1 cellular context compared by ENCODE assay signal in the genomic region with DNA sequence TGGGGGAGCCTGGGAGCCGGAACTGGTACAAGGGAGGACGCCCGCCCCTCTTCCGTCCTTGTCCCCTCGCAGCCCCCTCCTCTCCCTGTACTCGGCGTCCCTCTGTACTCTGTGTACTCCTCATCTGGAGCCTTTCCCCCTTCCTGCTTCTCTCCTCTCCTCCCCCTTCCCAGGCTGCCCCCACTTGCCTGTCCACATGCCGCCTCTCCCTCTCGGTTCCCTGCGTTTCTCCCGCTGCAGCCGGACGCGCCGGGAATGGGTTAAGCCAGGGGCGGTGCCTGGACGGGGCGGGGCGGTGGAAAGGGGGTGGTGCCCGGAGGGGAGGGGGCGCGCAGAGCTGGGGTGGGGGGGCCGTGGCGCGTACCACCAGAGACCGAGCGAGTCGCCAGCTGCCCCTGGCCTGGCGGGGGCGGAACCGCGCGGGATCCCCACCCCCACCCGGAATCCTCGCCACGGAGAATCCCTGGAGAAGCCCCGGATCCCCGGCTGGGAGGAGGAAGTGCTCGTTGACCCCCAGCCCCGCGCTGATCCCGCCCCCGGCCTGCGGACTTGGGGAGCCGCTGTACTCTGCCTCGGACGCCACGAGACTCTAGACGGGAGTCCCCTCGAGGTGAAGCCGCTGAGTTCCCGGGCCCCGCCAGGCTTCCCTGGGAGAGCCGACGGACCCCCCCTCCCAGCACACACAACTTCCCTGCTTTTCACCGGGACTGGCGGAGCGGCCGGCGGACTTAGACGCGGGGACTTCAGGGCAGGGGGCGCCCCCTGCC.
TF ChIP-seq lines count a peak whose summit lies in the region.

No MANE protein-coding gene starts in this region.

TF ChIP-seq in HepG2, 621 proteins besides CTCF, POLR2A, EP300 and RAD21 (continued from another document and continues in another):
- TF ChIP-seq, protein P1, sequence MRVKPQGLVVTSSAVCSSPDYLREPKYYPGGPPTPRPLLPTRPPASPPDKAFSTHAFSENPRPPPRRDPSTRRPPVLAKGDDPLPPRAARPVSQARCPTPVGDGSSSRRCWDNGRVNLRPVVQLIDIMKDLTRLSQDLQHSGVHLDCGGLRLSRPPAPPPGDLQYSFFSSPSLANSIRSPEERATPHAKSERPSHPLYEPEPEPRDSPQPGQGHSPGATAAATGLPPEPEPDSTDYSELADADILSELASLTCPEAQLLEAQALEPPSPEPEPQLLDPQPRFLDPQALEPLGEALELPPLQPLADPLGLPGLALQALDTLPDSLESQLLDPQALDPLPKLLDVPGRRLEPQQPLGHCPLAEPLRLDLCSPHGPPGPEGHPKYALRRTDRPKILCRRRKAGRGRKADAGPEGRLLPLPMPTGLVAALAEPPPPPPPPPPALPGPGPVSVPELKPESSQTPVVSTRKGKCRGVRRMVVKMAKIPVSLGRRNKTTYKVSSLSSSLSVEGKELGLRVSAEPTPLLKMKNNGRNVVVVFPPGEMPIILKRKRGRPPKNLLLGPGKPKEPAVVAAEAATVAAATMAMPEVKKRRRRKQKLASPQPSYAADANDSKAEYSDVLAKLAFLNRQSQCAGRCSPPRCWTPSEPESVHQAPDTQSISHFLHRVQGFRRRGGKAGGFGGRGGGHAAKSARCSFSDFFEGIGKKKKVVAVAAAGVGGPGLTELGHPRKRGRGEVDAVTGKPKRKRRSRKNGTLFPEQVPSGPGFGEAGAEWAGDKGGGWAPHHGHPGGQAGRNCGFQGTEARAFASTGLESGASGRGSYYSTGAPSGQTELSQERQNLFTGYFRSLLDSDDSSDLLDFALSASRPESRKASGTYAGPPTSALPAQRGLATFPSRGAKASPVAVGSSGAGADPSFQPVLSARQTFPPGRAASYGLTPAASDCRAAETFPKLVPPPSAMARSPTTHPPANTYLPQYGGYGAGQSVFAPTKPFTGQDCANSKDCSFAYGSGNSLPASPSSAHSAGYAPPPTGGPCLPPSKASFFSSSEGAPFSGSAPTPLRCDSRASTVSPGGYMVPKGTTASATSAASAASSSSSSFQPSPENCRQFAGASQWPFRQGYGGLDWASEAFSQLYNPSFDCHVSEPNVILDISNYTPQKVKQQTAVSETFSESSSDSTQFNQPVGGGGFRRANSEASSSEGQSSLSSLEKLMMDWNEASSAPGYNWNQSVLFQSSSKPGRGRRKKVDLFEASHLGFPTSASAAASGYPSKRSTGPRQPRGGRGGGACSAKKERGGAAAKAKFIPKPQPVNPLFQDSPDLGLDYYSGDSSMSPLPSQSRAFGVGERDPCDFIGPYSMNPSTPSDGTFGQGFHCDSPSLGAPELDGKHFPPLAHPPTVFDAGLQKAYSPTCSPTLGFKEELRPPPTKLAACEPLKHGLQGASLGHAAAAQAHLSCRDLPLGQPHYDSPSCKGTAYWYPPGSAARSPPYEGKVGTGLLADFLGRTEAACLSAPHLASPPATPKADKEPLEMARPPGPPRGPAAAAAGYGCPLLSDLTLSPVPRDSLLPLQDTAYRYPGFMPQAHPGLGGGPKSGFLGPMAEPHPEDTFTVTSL (CRISPR knock-in tag; IDR thresholded peaks at IDR 0.05; ENCODE audit: borderline replicate concordance) = no peak
- TF ChIP-seq KLF16 (CRISPR knock-in tag; IDR thresholded peaks at IDR 0.05) (no peak), ZBTB7A (CRISPR knock-in tag; IDR thresholded peaks at IDR 0.05) (peak; percentile 81), CENPT (CRISPR knock-in tag; IDR thresholded peaks at IDR 0.05; ENCODE audit: low read depth) (no peak), PRPF4 (IDR thresholded peaks at IDR 0.05; ENCODE audit: low read depth, low read length, poor library complexity, severe bottlenecking) (no peak), ZNF160 (CRISPR knock-in tag; IDR thresholded peaks at IDR 0.05) (no peak; the same call in 1 of the 2 replicates), ZNF569 (CRISPR knock-in tag; IDR thresholded peaks at IDR 0.05; ENCODE audit: borderline replicate concordance) (no peak), DMAP1 (CRISPR knock-in tag; IDR thresholded peaks at IDR 0.05) (no peak), SP5 (CRISPR knock-in tag; IDR thresholded peaks at IDR 0.05; ENCODE audit: borderline replicate concordance, low read depth) (peak; percentile 77), MTF1 (CRISPR knock-in tag; IDR thresholded peaks at IDR 0.05) (no peak), NCOA1 (CRISPR knock-in tag; IDR thresholded peaks at IDR 0.05) (no peak), NRL (CRISPR knock-in tag; IDR thresholded peaks at IDR 0.05; ENCODE audit: borderline replicate concordance) (no peak)
- TF ChIP-seq, protein P2, sequence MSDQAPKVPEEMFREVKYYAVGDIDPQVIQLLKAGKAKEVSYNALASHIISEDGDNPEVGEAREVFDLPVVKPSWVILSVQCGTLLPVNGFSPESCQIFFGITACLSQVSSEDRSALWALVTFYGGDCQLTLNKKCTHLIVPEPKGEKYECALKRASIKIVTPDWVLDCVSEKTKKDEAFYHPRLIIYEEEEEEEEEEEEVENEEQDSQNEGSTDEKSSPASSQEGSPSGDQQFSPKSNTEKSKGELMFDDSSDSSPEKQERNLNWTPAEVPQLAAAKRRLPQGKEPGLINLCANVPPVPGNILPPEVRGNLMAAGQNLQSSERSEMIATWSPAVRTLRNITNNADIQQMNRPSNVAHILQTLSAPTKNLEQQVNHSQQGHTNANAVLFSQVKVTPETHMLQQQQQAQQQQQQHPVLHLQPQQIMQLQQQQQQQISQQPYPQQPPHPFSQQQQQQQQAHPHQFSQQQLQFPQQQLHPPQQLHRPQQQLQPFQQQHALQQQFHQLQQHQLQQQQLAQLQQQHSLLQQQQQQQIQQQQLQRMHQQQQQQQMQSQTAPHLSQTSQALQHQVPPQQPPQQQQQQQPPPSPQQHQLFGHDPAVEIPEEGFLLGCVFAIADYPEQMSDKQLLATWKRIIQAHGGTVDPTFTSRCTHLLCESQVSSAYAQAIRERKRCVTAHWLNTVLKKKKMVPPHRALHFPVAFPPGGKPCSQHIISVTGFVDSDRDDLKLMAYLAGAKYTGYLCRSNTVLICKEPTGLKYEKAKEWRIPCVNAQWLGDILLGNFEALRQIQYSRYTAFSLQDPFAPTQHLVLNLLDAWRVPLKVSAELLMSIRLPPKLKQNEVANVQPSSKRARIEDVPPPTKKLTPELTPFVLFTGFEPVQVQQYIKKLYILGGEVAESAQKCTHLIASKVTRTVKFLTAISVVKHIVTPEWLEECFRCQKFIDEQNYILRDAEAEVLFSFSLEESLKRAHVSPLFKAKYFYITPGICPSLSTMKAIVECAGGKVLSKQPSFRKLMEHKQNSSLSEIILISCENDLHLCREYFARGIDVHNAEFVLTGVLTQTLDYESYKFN (CRISPR knock-in tag; conservative IDR thresholded peaks at IDR 0.05) = no peak
- TF ChIP-seq, protein P3, sequence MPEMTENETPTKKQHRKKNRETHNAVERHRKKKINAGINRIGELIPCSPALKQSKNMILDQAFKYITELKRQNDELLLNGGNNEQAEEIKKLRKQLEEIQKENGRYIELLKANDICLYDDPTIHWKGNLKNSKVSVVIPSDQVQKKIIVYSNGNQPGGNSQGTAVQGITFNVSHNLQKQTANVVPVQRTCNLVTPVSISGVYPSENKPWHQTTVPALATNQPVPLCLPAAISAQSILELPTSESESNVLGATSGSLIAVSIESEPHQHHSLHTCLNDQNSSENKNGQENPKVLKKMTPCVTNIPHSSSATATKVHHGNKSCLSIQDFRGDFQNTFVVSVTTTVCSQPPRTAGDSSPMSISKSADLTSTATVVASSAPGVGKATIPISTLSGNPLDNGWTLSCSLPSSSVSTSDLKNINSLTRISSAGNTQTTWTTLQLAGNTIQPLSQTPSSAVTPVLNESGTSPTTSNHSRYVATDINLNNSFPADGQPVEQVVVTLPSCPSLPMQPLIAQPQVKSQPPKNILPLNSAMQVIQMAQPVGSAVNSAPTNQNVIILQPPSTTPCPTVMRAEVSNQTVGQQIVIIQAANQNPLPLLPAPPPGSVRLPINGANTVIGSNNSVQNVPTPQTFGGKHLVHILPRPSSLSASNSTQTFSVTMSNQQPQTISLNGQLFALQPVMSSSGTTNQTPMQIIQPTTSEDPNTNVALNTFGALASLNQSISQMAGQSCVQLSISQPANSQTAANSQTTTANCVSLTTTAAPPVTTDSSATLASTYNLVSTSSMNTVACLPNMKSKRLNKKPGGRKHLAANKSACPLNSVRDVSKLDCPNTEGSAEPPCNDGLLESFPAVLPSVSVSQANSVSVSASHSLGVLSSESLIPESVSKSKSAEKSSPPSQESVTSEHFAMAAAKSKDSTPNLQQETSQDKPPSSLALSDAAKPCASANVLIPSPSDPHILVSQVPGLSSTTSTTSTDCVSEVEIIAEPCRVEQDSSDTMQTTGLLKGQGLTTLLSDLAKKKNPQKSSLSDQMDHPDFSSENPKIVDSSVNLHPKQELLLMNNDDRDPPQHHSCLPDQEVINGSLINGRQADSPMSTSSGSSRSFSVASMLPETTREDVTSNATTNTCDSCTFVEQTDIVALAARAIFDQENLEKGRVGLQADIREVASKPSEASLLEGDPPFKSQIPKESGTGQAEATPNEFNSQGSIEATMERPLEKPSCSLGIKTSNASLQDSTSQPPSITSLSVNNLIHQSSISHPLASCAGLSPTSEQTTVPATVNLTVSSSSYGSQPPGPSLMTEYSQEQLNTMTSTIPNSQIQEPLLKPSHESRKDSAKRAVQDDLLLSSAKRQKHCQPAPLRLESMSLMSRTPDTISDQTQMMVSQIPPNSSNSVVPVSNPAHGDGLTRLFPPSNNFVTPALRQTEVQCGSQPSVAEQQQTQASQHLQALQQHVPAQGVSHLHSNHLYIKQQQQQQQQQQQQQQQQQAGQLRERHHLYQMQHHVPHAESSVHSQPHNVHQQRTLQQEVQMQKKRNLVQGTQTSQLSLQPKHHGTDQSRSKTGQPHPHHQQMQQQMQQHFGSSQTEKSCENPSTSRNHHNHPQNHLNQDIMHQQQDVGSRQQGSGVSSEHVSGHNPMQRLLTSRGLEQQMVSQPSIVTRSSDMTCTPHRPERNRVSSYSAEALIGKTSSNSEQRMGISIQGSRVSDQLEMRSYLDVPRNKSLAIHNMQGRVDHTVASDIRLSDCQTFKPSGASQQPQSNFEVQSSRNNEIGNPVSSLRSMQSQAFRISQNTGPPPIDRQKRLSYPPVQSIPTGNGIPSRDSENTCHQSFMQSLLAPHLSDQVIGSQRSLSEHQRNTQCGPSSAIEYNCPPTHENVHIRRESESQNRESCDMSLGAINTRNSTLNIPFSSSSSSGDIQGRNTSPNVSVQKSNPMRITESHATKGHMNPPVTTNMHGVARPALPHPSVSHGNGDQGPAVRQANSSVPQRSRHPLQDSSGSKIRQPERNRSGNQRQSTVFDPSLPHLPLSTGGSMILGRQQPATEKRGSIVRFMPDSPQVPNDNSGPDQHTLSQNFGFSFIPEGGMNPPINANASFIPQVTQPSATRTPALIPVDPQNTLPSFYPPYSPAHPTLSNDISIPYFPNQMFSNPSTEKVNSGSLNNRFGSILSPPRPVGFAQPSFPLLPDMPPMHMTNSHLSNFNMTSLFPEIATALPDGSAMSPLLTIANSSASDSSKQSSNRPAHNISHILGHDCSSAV (CRISPR knock-in tag; IDR thresholded peaks at IDR 0.05; ENCODE audit: borderline replicate concordance) = no peak
- TF ChIP-seq, protein P4, sequence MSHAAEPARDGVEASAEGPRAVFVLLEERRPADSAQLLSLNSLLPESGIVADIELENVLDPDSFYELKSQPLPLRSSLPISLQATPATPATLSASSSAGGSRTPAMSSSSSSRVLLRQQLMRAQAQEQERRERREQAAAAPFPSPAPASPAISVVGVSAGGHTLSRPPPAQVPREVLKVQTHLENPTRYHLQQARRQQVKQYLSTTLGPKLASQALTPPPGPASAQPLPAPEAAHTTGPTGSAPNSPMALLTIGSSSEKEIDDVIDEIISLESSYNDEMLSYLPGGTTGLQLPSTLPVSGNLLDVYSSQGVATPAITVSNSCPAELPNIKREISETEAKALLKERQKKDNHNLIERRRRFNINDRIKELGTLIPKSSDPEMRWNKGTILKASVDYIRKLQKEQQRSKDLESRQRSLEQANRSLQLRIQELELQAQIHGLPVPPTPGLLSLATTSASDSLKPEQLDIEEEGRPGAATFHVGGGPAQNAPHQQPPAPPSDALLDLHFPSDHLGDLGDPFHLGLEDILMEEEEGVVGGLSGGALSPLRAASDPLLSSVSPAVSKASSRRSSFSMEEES (CRISPR knock-in tag; IDR thresholded peaks at IDR 0.05) = no peak
- TF ChIP-seq, protein P5, sequence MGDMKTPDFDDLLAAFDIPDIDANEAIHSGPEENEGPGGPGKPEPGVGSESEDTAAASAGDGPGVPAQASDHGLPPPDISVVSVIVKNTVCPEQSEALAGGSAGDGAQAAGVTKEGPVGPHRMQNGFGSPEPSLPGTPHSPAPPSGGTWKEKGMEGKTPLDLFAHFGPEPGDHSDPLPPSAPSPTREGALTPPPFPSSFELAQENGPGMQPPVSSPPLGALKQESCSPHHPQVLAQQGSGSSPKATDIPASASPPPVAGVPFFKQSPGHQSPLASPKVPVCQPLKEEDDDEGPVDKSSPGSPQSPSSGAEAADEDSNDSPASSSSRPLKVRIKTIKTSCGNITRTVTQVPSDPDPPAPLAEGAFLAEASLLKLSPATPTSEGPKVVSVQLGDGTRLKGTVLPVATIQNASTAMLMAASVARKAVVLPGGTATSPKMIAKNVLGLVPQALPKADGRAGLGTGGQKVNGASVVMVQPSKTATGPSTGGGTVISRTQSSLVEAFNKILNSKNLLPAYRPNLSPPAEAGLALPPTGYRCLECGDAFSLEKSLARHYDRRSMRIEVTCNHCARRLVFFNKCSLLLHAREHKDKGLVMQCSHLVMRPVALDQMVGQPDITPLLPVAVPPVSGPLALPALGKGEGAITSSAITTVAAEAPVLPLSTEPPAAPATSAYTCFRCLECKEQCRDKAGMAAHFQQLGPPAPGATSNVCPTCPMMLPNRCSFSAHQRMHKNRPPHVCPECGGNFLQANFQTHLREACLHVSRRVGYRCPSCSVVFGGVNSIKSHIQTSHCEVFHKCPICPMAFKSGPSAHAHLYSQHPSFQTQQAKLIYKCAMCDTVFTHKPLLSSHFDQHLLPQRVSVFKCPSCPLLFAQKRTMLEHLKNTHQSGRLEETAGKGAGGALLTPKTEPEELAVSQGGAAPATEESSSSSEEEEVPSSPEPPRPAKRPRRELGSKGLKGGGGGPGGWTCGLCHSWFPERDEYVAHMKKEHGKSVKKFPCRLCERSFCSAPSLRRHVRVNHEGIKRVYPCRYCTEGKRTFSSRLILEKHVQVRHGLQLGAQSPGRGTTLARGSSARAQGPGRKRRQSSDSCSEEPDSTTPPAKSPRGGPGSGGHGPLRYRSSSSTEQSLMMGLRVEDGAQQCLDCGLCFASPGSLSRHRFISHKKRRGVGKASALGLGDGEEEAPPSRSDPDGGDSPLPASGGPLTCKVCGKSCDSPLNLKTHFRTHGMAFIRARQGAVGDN (CRISPR knock-in tag; IDR thresholded peaks at IDR 0.05) = peak; percentile 63
